1 cellular context compared by ENCODE assay signal in the genomic region with DNA sequence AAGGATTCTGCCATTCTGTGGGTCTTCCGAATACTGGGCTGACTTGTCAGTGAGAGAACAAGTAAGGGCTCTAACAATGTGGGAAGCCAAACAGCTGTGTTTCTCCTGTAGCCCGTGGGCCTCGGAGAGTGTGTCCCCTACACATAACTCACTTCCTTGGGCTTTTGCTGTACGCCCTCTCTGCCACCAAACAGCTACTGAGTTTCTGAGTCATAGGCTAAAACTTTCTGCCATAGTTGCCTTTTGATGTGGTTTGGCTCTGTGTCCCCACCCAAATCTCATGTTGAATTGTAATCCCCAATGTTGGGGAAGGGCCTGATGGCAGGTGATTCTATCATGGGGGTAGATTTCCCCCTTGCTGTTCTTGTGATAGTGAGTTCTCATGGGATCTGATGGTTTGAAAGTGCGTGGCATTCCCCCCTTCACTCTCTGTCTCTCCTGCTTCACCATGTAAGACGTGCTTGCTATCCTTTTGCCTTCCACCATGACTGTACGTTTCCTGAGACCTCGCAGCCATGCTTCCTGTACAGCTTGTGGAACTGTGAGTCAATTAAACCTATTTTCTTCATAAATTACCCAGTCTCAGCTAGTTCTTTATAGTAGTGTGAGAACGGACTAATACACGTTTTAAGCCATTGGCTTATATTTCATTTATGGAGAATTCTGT.
TF ChIP-seq lines count a peak whose summit lies in the region.

No MANE protein-coding gene starts in this region.

TF ChIP-seq in GM23338, 12 proteins besides CTCF, POLR2A, EP300 and RAD21 (continued from another document):
- TF ChIP-seq, protein P1, sequence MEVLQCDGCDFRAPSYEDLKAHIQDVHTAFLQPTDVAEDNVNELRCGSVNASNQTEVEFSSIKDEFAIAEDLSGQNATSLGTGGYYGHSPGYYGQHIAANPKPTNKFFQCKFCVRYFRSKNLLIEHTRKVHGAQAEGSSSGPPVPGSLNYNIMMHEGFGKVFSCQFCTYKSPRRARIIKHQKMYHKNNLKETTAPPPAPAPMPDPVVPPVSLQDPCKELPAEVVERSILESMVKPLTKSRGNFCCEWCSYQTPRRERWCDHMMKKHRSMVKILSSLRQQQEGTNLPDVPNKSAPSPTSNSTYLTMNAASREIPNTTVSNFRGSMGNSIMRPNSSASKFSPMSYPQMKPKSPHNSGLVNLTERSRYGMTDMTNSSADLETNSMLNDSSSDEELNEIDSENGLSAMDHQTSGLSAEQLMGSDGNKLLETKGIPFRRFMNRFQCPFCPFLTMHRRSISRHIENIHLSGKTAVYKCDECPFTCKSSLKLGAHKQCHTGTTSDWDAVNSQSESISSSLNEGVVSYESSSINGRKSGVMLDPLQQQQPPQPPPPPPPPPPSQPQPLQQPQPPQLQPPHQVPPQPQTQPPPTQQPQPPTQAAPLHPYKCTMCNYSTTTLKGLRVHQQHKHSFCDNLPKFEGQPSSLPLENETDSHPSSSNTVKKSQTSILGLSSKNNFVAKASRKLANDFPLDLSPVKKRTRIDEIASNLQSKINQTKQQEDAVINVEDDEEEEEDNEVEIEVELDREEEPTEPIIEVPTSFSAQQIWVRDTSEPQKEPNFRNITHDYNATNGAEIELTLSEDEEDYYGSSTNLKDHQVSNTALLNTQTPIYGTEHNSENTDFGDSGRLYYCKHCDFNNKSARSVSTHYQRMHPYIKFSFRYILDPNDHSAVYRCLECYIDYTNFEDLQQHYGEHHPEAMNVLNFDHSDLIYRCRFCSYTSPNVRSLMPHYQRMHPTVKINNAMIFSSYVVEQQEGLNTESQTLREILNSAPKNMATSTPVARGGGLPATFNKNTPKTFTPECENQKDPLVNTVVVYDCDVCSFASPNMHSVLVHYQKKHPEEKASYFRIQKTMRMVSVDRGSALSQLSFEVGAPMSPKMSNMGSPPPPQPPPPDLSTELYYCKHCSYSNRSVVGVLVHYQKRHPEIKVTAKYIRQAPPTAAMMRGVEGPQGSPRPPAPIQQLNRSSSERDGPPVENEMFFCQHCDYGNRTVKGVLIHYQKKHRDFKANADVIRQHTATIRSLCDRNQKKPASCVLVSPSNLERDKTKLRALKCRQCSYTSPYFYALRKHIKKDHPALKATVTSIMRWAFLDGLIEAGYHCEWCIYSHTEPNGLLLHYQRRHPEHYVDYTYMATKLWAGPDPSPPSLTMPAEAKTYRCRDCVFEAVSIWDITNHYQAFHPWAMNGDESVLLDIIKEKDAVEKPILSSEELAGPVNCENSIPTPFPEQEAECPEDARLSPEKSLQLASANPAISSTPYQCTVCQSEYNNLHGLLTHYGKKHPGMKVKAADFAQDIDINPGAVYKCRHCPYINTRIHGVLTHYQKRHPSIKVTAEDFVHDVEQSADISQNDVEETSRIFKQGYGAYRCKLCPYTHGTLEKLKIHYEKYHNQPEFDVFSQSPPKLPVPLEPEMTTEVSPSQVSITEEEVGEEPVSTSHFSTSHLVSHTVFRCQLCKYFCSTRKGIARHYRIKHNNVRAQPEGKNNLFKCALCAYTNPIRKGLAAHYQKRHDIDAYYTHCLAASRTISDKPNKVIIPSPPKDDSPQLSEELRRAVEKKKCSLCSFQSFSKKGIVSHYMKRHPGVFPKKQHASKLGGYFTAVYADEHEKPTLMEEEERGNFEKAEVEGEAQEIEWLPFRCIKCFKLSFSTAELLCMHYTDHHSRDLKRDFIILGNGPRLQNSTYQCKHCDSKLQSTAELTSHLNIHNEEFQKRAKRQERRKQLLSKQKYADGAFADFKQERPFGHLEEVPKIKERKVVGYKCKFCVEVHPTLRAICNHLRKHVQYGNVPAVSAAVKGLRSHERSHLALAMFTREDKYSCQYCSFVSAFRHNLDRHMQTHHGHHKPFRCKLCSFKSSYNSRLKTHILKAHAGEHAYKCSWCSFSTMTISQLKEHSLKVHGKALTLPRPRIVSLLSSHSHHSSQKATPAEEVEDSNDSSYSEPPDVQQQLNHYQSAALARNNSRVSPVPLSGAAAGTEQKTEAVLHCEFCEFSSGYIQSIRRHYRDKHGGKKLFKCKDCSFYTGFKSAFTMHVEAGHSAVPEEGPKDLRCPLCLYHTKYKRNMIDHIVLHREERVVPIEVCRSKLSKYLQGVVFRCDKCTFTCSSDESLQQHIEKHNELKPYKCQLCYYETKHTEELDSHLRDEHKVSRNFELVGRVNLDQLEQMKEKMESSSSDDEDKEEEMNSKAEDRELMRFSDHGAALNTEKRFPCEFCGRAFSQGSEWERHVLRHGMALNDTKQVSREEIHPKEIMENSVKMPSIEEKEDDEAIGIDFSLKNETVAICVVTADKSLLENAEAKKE (CRISPR knock-in tag; IDR thresholded peaks at IDR 0.05): no peak
- TF ChIP-seq CREB1 (CRISPR knock-in tag; IDR thresholded peaks at IDR 0.05; ENCODE audit: low read depth): no peak
- TF ChIP-seq, protein P2, sequence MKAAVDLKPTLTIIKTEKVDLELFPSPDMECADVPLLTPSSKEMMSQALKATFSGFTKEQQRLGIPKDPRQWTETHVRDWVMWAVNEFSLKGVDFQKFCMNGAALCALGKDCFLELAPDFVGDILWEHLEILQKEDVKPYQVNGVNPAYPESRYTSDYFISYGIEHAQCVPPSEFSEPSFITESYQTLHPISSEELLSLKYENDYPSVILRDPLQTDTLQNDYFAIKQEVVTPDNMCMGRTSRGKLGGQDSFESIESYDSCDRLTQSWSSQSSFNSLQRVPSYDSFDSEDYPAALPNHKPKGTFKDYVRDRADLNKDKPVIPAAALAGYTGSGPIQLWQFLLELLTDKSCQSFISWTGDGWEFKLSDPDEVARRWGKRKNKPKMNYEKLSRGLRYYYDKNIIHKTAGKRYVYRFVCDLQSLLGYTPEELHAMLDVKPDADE (IDR thresholded peaks at IDR 0.05): no peak
- TF ChIP-seq JUNB (IDR thresholded peaks at IDR 0.05; ENCODE audit: unreplicated experiment): no peak
- TF ChIP-seq, protein P3, sequence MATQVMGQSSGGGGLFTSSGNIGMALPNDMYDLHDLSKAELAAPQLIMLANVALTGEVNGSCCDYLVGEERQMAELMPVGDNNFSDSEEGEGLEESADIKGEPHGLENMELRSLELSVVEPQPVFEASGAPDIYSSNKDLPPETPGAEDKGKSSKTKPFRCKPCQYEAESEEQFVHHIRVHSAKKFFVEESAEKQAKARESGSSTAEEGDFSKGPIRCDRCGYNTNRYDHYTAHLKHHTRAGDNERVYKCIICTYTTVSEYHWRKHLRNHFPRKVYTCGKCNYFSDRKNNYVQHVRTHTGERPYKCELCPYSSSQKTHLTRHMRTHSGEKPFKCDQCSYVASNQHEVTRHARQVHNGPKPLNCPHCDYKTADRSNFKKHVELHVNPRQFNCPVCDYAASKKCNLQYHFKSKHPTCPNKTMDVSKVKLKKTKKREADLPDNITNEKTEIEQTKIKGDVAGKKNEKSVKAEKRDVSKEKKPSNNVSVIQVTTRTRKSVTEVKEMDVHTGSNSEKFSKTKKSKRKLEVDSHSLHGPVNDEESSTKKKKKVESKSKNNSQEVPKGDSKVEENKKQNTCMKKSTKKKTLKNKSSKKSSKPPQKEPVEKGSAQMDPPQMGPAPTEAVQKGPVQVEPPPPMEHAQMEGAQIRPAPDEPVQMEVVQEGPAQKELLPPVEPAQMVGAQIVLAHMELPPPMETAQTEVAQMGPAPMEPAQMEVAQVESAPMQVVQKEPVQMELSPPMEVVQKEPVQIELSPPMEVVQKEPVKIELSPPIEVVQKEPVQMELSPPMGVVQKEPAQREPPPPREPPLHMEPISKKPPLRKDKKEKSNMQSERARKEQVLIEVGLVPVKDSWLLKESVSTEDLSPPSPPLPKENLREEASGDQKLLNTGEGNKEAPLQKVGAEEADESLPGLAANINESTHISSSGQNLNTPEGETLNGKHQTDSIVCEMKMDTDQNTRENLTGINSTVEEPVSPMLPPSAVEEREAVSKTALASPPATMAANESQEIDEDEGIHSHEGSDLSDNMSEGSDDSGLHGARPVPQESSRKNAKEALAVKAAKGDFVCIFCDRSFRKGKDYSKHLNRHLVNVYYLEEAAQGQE (IDR thresholded peaks at IDR 0.05; ENCODE audit: unreplicated experiment): no peak
